Comparison of ENCODE assay signal across 8 cellular contexts in the genomic region with DNA sequence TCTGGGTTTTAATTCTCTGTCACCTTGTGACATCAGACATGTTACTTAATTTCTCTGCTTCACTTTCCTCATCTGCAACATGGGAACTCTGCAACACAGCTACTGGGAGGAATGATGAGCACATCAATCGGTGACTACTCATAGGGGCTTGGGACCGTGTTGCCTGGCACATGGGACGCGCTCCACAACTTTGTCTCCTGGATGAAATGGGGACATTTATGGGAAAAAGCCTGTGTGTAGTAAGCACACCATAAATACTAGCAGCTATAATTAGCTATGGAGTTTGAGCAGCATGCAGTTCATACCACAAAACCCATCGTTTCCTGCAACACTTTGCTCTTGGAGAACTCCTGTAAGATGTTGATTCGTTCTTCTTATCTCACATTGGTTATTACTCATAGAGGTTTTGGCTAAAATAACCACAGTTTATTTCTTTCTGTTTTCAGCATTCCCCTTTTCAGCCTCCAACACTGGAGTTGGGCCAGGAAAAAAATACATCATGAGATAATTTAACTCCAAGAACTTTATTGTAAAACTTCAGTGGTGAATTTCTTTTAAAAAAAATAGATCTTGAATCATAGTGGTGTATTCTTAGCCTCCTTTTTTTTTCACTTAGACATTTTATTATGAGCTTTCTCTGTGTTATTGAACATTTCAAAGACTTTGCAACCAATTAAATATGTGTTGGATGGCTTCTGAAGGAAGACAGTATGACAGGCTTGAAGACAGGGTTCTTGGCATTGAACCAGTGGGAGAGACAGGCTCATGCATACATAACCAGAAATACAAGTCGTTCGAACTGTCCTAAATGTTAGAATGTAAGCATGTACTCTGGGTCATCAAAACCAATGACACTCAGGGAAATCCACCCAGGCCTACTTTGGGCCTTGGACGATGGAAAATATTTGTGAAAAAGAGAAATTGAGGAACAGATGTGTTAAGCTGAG.
DNase-seq lines count a peak whose midpoint lies in the region; ATAC-seq, FAIRE-seq and TF ChIP-seq lines count a peak whose summit lies in the region.

No MANE protein-coding gene starts in this region.

- H3K9me3 Mint-ChIP-seq in activated naive CD8-positive, alpha-beta T cell (ENCODE audit: low read depth), result peaks cover 6% of the 10 kb centered on the region

- H3K36me3 ChIP-seq in transverse colon, result no peaks in the 10 kb centered on the region

- H3K4me3 Mint-ChIP-seq in activated naive CD8-positive, alpha-beta T cell, result peak overlapping the region; percentile 82

- H3K4me3 ChIP-seq in transverse colon, result no peak overlapping the region

- no peaks in the 10 kb centered on the region for H3K27me3 Mint-ChIP-seq in activated naive CD8-positive, alpha-beta T cell

- H3K4me1 Mint-ChIP-seq in activated naive CD8-positive, alpha-beta T cell (ENCODE audit: low read depth), result peaks cover 96% of the 10 kb centered on the region

- no peaks in the 10 kb centered on the region for H3K9me3 ChIP-seq in transverse colon

- intact Hi-C loops in left colon (cut with DNase I, micrococcal nuclease) (no loop called here), transverse colon (cut with DNase I; ENCODE audit: low total_unique reads) (no loop called here)

- WGBS in transverse colon (ENCODE audit: low coverage in 1 of 2), 2 donors, result 39 to 46% methylated on average over 5 to 9 of the region's 9 CpGs

- peaks cover 18 to 45% (median 25%) of the 10 kb centered on the region in 4 donors for H3K4me1 ChIP-seq in transverse colon

- TF ChIP-seq CTCF in transverse colon (IDR thresholded peaks at IDR 0.05), result no peak

- FAIRE-seq in GM12891 (lab: Jason Lieb, UNC), result peak; percentile 50

- TF ChIP-seq POLR2A in GM12891 (IDR thresholded peaks at IDR 0.05; ENCODE audit: low read depth, low read length) (no peak), transverse colon (IDR thresholded peaks at IDR 0.05) (no peak)

- in situ Hi-C loops in KBM-7 (cut with MboI; ENCODE audit: low pct_unique_long_range_greater_than_20kb, low sequenced_read_pairs) (no loop called here), transverse colon (cut with MboI; ENCODE audit: low pct_ligation_motif_present in 1 of 4, low pct_unique_long_range_greater_than_20kb in 1 of 4, low sequenced_read_pairs in 3 of 4) (no loop called here)

- DNase-seq in GM12891 (ENCODE audit: insufficient read length, low spot score) (no peak), KBM-7 (peak; percentile 77), left colon (no peak), transverse colon (no peak), cerebellar nuclear complex (lab: John Stamatoyannopoulos, UW) (no peak), NCI-H774 (lab: John Stamatoyannopoulos, UW) (no peak)

- H3K27ac ChIP-seq in transverse colon, result peak overlapping the region; percentile 66 to 82 (median 77)

- TF ChIP-seq EP300 in transverse colon (IDR thresholded peaks at IDR 0.05; ENCODE audit: low read depth), result peak; percentile 30

- ATAC-seq in left colon (peak; percentile 25), HG02840 (IDR thresholded peaks at IDR 0.05; ENCODE audit: low FRiP score, unreplicated experiment) (no peak)

- H3K27ac Mint-ChIP-seq in activated naive CD8-positive, alpha-beta T cell, result peak overlapping the region; percentile 96

- H3K36me3 Mint-ChIP-seq in activated naive CD8-positive, alpha-beta T cell, result peaks cover 28% of the 10 kb centered on the region

- H3K27me3 ChIP-seq in transverse colon, result no peaks in the 10 kb centered on the region

TF ChIP-seq in GM12891, 5 proteins besides CTCF, POLR2A, EP300 and RAD21:
- TF ChIP-seq PAX5 (IDR thresholded peaks at IDR 0.05; ENCODE audit: insufficient read depth, low read length, severe bottlenecking), result no peak
- TF ChIP-seq POLR2AphosphoS5 (IDR thresholded peaks at IDR 0.05; ENCODE audit: low read depth, low read length), result no peak
- no peak for TF ChIP-seq TAF1 (IDR thresholded peaks at IDR 0.05; ENCODE audit: low read depth, low read length)
- TF ChIP-seq SPI1 (IDR thresholded peaks at IDR 0.05; ENCODE audit: low read depth, low read length), result no peak
- no peak for TF ChIP-seq POU2F2 (IDR thresholded peaks at IDR 0.05; ENCODE audit: low read depth, low read length)
